18 cellular contexts compared by ENCODE assay signal in genomic region chr3:172097585-172097984, GRCh38. TPM values are rescaled to one million over a fixed set of nuclear protein-coding genes. Genes with fewer than 3 reads are reported as not detected.
A peak's percentile ranks its signal among the peaks of the same experiment; 100 is the strongest.
DNase-seq lines count a peak whose midpoint lies in the region; ATAC-seq, FAIRE-seq and TF ChIP-seq lines count a peak whose summit lies in the region.
"Had no signal": no experiment of that assay in that cellular context is flagged by ENCODE, and none has a peak within 500 bp of the region (broad histone marks: within the 10 kb centered on the region; RNA-seq: fewer than 3 reads in every experiment).

No MANE protein-coding gene starts in this region.

- no peak for FAIRE-seq in A549 (lab: Jason Lieb, UNC)
- FAIRE-seq in HTR-8/SVneo (lab: Jason Lieb, UNC): no peak
- FAIRE-seq: colon had no signal

- H3K9ac ChIP-seq in MM.1S (ENCODE audit: low read length): no peak overlapping the region

- TF ChIP-seq CTCF in A549 (IDR thresholded peaks at IDR 0.05): no peak
- no peak for TF ChIP-seq CTCF in MM.1S (IDR thresholded peaks at IDR 0.05; ENCODE audit: low read length)
- TF ChIP-seq CTCF in body of pancreas (IDR thresholded peaks at IDR 0.05): no peak
- TF ChIP-seq CTCF in natural killer cell (IDR thresholded peaks at IDR 0.05): no peak

- H3K9me2 ChIP-seq in MM.1S (replicated peaks; ENCODE audit: insufficient read depth, low read length): no peaks in the 10 kb centered on the region

- TF ChIP-seq EP300 in A549 (IDR thresholded peaks at IDR 0.05): no peak

- no peaks in the 10 kb centered on the region for H3K27me3 ChIP-seq in MM.1S (replicated peaks; ENCODE audit: insufficient read depth, low read length)
- H3K27me3 ChIP-seq in body of pancreas: no peaks in the 10 kb centered on the region
- H3K27me3 ChIP-seq: uterus had no signal

- H3K36me3 ChIP-seq in MM.1S (replicated peaks; ENCODE audit: insufficient read depth, low read length) (no peaks in the 10 kb centered on the region), body of pancreas (replicated peaks in 1 of 2; ENCODE audit: insufficient read depth in 1 of 2, low read depth in 2 of 2) (no peaks in the 10 kb centered on the region)
- H3K36me3 ChIP-seq: uterus had no signal

- H3K4me2 ChIP-seq in A549: peak overlapping the region; percentile 61
- H3K4me2 ChIP-seq in MM.1S (ENCODE audit: low read depth, low read length): peak overlapping the region; percentile 75

- peaks cover 81% of the 10 kb centered on the region for H3K79me2 ChIP-seq in MM.1S (ENCODE audit: low read length)

- H3K4me3 Mint-ChIP-seq in natural killer cell: peak overlapping the region; percentile 35
- H3K4me3 Mint-ChIP-seq in T-cell: no peak overlapping the region
- H3K4me3 Mint-ChIP-seq: activated CD4-positive, alpha-beta T cell treated with anti-CD3 and anti-CD28 coated beads for 36 hours; H9 had no signal

- TF ChIP-seq RAD21 in A549 (conservative IDR thresholded peaks at IDR 0.05 in 1 of 2, IDR thresholded peaks at IDR 0.05 in 1 of 2): no peak

- POLR2A ChIA-PET in A549 (lab: Yijun Ruan, JAX) (no interaction called here), T-cell (lab: Charles Lee) (no interaction called here)

- H3K27me3 Mint-ChIP-seq in natural killer cell (ENCODE audit: low read depth in 2 of 2) (no peaks in the 10 kb centered on the region), T-cell (no peaks in the 10 kb centered on the region)
- H3K27me3 Mint-ChIP-seq: activated CD4-positive, alpha-beta T cell treated with anti-CD3 and anti-CD28 coated beads for 36 hours; CD4-positive, alpha-beta memory T cell had no signal

- CTCF ChIA-PET in A549 (lab: Yijun Ruan, JAX): no interaction called here
- CTCF ChIA-PET in T-cell (lab: Charles Lee): interaction anchor here in 1 of 2 donors (0.7 kb wide), 1 partner anchor 145 kb away, joined by 3 read pairs; no protein-coding TSS in a partner anchor

- H3F3A ChIP-seq in MM.1S (ENCODE audit: insufficient read depth, low read length): peaks cover 77% of the 10 kb centered on the region

- H3K27ac Mint-ChIP-seq in natural killer cell (peak overlapping the region; percentile 67 to 92), T-cell (no peak overlapping the region)
- H3K27ac Mint-ChIP-seq: activated CD4-positive, alpha-beta T cell treated with anti-CD3 and anti-CD28 coated beads for 36 hours; CD4-positive, alpha-beta memory T cell had no signal

- H3K9me3 ChIP-seq in A549: no peaks in the 10 kb centered on the region
- H3K9me3 ChIP-seq in MM.1S (replicated peaks; ENCODE audit: insufficient read depth, low read length): no peaks in the 10 kb centered on the region
- no peaks in the 10 kb centered on the region for H3K9me3 ChIP-seq in body of pancreas
- H3K9me3 ChIP-seq: uterus had no signal

- H3K4me3 ChIP-seq in A549: no peak overlapping the region
- no peak overlapping the region for H3K4me3 ChIP-seq in MM.1S (ENCODE audit: low read length)
- no peak overlapping the region for H3K4me3 ChIP-seq in body of pancreas
- H3K4me3 ChIP-seq: uterus had no signal

- H3K36me3 Mint-ChIP-seq in natural killer cell (no peaks in the 10 kb centered on the region), T-cell (peaks cover under 1% of the 10 kb centered on the region)

- no peak for DNase-seq in A549 (ENCODE audit: low read depth in 1 of 2, low spot score in 1 of 2)
- no peak for DNase-seq in MM.1S
- DNase-seq in body of pancreas: no peak
- DNase-seq in natural killer cell: no peak
- no peak for DNase-seq in anterior cingulate cortex (lab: John Stamatoyannopoulos, UW)
- no peak for DNase-seq in T-cell
- no peak for DNase-seq in NCI-H2171 treated with DMSO at 0.1 percent for 48 hours (lab: John Stamatoyannopoulos, UW)
- no peak for DNase-seq in HTR-8/SVneo (ENCODE audit: insufficient read length, low spot score)
- DNase-seq: activated CD4-positive, alpha-beta T cell treated with anti-CD3 and anti-CD28 coated beads for 36 hours; activated CD8-positive, alpha-beta memory T cell treated with anti-CD3 and anti-CD28 coated beads, Interleukin-2, amount 50 U/mL, for 4 hours; aorta; CD4-positive, alpha-beta memory T cell; DND-41; H9; NCI-H1436 treated with DMSO at 0.1 percent for 48 hours; stimulated activated naive CD8-positive, alpha-beta T cell treated with anti-CD3 and anti-CD28 coated beads, Interleukin-15, Interleukin-2, amounts not matched to agents 100 U/mL and 50 U/mL, for 24 hours; uterus had no signal

- no peak for TF ChIP-seq POLR2A in A549 (IDR thresholded peaks at IDR 0.05; ENCODE audit: low read length)
- no peak for TF ChIP-seq POLR2A in body of pancreas (IDR thresholded peaks at IDR 0.05)

- H2AFZ ChIP-seq in MM.1S (ENCODE audit: low read length): no peak overlapping the region

- H3K4me1 Mint-ChIP-seq in natural killer cell (peaks cover 73 to 77% of the 10 kb centered on the region in 2 donors), T-cell (peaks cover 59 to 71% (median 71%) of the 10 kb centered on the region in 3 donors)

- WGBS in A549 (ENCODE audit: missing lambda C conversion rate): 68% methylated on average over 1 of the region's 1 CpG
- WGBS in body of pancreas, 2 donors: 33 to 34% methylated on average over 1 of the region's 1 CpG

- H3K9me3 Mint-ChIP-seq in natural killer cell (no peaks in the 10 kb centered on the region), T-cell (no peaks in the 10 kb centered on the region)
- H3K9me3 Mint-ChIP-seq: CD4-positive, alpha-beta memory T cell; H9 had no signal

- intact Hi-C loops in body of pancreas (cut with DNase I) (no loop called here), natural killer cell (cut with micrococcal nuclease) (loop anchor here (5.0 kb wide), 2 partner anchors 35 kb away; no protein-coding TSS in a partner anchor)

- ATAC-seq in A549 (no peak), body of pancreas (no peak), natural killer cell (no peak), T-cell (replicated peaks in 1 of 4) (no peak)
- ATAC-seq: activated CD4-positive, alpha-beta T cell treated with anti-CD3 and anti-CD28 coated beads for 36 hours; stimulated activated naive CD8-positive, alpha-beta T cell treated with anti-CD3 and anti-CD28 coated beads, Interleukin-15, Interleukin-2, amounts not matched to agents 100 U/mL and 50 U/mL, for 24 hours had no signal

- peaks cover 83% of the 10 kb centered on the region for H3K4me1 ChIP-seq in A549
- H3K4me1 ChIP-seq in MM.1S (ENCODE audit: low read length): peaks cover 80% of the 10 kb centered on the region
- H3K4me1 ChIP-seq in body of pancreas: peaks cover 67% of the 10 kb centered on the region

- H3K27ac ChIP-seq in A549: peak overlapping the region in 1 of 2 experiments; percentile 6; a peak in 1 of 6 replicates
- H3K27ac ChIP-seq in MM.1S (ENCODE audit: low read length): peak overlapping the region; percentile 92; the same call in 1 of the 2 replicates
- H3K27ac ChIP-seq in body of pancreas: peak overlapping the region in 3 of 4 donors; percentile 65 to 80 (median 66)
- H3K27ac ChIP-seq: uterus had no signal

- no peaks in the 10 kb centered on the region for H4K20me1 ChIP-seq in MM.1S (ENCODE audit: insufficient read depth, low read length)

TF ChIP-seq in A549, 52 proteins besides CTCF, POLR2A, EP300 and RAD21 (continues in another document):
- TF ChIP-seq CHD2 (IDR thresholded peaks at IDR 0.05; ENCODE audit: low read length, partially characterized antibody): no peak
- TF ChIP-seq REST (IDR thresholded peaks at IDR 0.05): no peak
- TF ChIP-seq ESRRA (IDR thresholded peaks at IDR 0.05; ENCODE audit: borderline replicate concordance, low read length): no peak
- no peak for TF ChIP-seq HMGXB4 (CRISPR knock-in tag; IDR thresholded peaks at IDR 0.05; ENCODE audit: borderline replicate concordance)
- no peak for TF ChIP-seq FOXS1 (CRISPR knock-in tag; IDR thresholded peaks at IDR 0.05)

RNA-seq across cellular contexts. Expression of gene FNDC3B, which starts 58.2 kb away (rescaled TPM):
- 29.5 and 56.0 TPM in 2 replicates for polyA plus RNA-seq in A549 (2011; rRNA removed)
- 8.4 and 8.6 TPM in 2 replicates for polyA plus RNA-seq in A549 (2012; cell fraction: cytosol; rRNA removed)
- polyA plus RNA-seq in A549 (2012; cell fraction: nucleus; rRNA removed): 7.0 and 15.3 TPM in 2 replicates
- polyA plus RNA-seq in A549 (2017; fragmentation: RNase III; extraction: RNeasy Plus Mini Kit Qiagen cat#74134 plus additional on column Dnase treatment): 29.9 to 34.5 TPM (median 33.6 TPM) in 3 replicates
- polyA minus RNA-seq in A549 (2011; rRNA and poly(A)+ RNA removed): 181 TPM in 2 replicates
- 10 to 100 TPM; 64.3 to 86.0 TPM for total RNA-seq in body of pancreas
- 100 to 1,000 TPM; 154 to 214 (median 206) TPM for total RNA-seq in natural killer cell
- total RNA-seq in T-cell: 10 to 100 TPM; 18.1 to 46.5 (median 23.5) TPM

Comparison
In these comparisons a context has a peak if more than half of its experiments do, and no peak if none do; other contexts are left out.
1. H3K27ac Mint-ChIP-seq: peak in natural killer cell (2 of 2); none in T-cell (0 of 2).